Comparison of ENCODE assay signal across 31 cellular contexts in the genomic region with DNA sequence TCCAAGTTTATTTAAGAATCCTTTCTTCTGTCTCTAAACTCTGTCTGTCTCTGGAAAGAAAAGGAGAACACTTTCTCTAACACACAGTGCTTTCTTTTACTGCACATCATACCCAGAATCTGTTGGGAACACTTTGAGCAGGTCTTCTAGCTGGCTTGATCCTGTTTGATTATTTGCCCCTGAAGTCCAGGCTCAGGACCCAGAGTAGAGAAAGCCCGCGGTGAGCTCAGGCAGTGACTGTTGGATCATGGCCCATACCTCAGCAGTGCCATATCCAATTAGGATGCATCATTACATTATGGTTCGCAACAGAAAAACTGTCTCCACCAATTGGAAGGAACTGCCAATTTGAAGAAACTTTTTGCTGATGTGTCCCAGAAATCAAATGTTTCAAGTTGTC. TPM values are rescaled to one million over a fixed set of nuclear protein-coding genes. Genes with fewer than 3 reads are reported as not detected.
"Had no signal": no experiment of that assay in that cellular context is flagged by ENCODE, and none has a peak within 500 bp of the region (broad histone marks: within the 10 kb centered on the region; RNA-seq: fewer than 3 reads in every experiment).

No MANE protein-coding gene starts in this region.

- H3K36me3 Mint-ChIP-seq: naive thymus-derived CD4-positive, alpha-beta T cell; natural killer cell; stimulated activated effector memory CD8-positive, alpha-beta T cell treated with anti-CD3 and anti-CD28 coated beads, Interleukin-12 subunit alpha, Interleukin-12 subunit beta, amount 100 ng/mL, for 72 hours; stimulated activated naive B cell treated with anti-CD40 and anti-IgM and Interleukin-4, amounts not matched to agents 10 μg/mL and 1 μg/mL and 100 μg/mL, for 72 hours; type B pancreatic cell had no signal

- H3K9me3 ChIP-seq: neutrophil, pancreas, prostate gland, right lobe of liver, sigmoid colon, stomach, tibial artery, transverse colon, upper lobe of right lung, uterus had no signal

- H3K4me3 Mint-ChIP-seq: naive thymus-derived CD4-positive, alpha-beta T cell; natural killer cell; nephron; stimulated activated effector memory CD8-positive, alpha-beta T cell treated with anti-CD3 and anti-CD28 coated beads, Interleukin-12 subunit alpha, Interleukin-12 subunit beta, amount 100 ng/mL, for 72 hours; stimulated activated naive B cell treated with anti-CD40 and anti-IgM and Interleukin-4, amounts not matched to agents 10 μg/mL and 1 μg/mL and 100 μg/mL, for 72 hours; stimulated activated naive CD8-positive, alpha-beta T cell treated with anti-CD3 and anti-CD28 coated beads, Interleukin-15, Interleukin-2, amounts not matched to agents 100 ng/mL and 50 ng/mL, for 24 hours; type B pancreatic cell had no signal

- H3K4me3 ChIP-seq: pancreas, prostate gland, right lobe of liver, sigmoid colon, stomach, tibial artery, transverse colon, upper lobe of right lung, uterus had no signal

- H3K27me3 ChIP-seq: pancreas, right lobe of liver, sigmoid colon, stomach, transverse colon, upper lobe of right lung, uterus had no signal

- DNase-seq: naive thymus-derived CD4-positive, alpha-beta T cell; natural killer cell; nucleus accumbens; pancreas; right cardiac atrium; right lobe of liver; sigmoid colon; small intestine; stimulated activated CD4-positive, alpha-beta T cell treated with anti-CD3 and anti-CD28 coated beads, Interleukin-15, amount 100 ng/mL, for 24 hours; stimulated activated CD4-positive, alpha-beta T cell treated with anti-CD3 and anti-CD28 coated beads, Interleukin-2, amount 100 ng/mL, for 24 hours; stimulated activated CD4-positive, alpha-beta T cell treated with anti-CD3 and anti-CD28 coated beads, Interleukin-2, amount 100 ng/mL, for 48 hours; stimulated activated CD4-positive, alpha-beta T cell treated with anti-CD3 and anti-CD28 coated beads, Interleukin-4, amount 100 ng/mL, for 24 hours; stimulated activated naive B cell treated with anti-CD40 and anti-IgM and Interleukin-4, amounts not matched to agents 10 μg/mL and 1 μg/mL and 100 μg/mL, for 72 hours; stimulated activated naive CD4-positive, alpha-beta T cell treated with Interleukin-2 at 50 U/mL for 16 hours; stomach; tibial artery; transverse colon; upper lobe of right lung; uterus had no signal

- H3K9me3 Mint-ChIP-seq: naive thymus-derived CD4-positive, alpha-beta T cell; natural killer cell; nephron; stimulated activated effector memory CD8-positive, alpha-beta T cell treated with anti-CD3 and anti-CD28 coated beads, Interleukin-12 subunit alpha, Interleukin-12 subunit beta, amount 100 ng/mL, for 72 hours; stimulated activated naive B cell treated with anti-CD40 and anti-IgM and Interleukin-4, amounts not matched to agents 10 μg/mL and 1 μg/mL and 100 μg/mL, for 72 hours; stimulated activated naive CD8-positive, alpha-beta T cell treated with anti-CD3 and anti-CD28 coated beads, Interleukin-15, Interleukin-2, amounts not matched to agents 100 ng/mL and 50 ng/mL, for 24 hours; type B pancreatic cell had no signal

- H3K27me3 Mint-ChIP-seq: type B pancreatic cell had no signal

- H3K4me1 ChIP-seq: pancreas, prostate gland, right lobe of liver, sigmoid colon, stomach, tibial artery, upper lobe of right lung, uterus had no signal

- H3K27ac ChIP-seq: neutrophil, pancreas, prostate gland, right lobe of liver, sigmoid colon, stomach, tibial artery, transverse colon, upper lobe of right lung, uterus had no signal

- H3K36me3 ChIP-seq: neutrophil, pancreas, prostate gland, right lobe of liver, sigmoid colon, stomach, tibial artery, transverse colon, upper lobe of right lung, uterus had no signal

- H3K4me1 Mint-ChIP-seq: natural killer cell; stimulated activated effector memory CD8-positive, alpha-beta T cell treated with anti-CD3 and anti-CD28 coated beads, Interleukin-12 subunit alpha, Interleukin-12 subunit beta, amount 100 ng/mL, for 72 hours; stimulated activated naive B cell treated with anti-CD40 and anti-IgM and Interleukin-4, amounts not matched to agents 10 μg/mL and 1 μg/mL and 100 μg/mL, for 72 hours had no signal

- H3K27ac Mint-ChIP-seq: naive thymus-derived CD4-positive, alpha-beta T cell; natural killer cell; nephron; stimulated activated effector memory CD8-positive, alpha-beta T cell treated with anti-CD3 and anti-CD28 coated beads, Interleukin-12 subunit alpha, Interleukin-12 subunit beta, amount 100 ng/mL, for 72 hours; stimulated activated naive B cell treated with anti-CD40 and anti-IgM and Interleukin-4, amounts not matched to agents 10 μg/mL and 1 μg/mL and 100 μg/mL, for 72 hours; stimulated activated naive CD8-positive, alpha-beta T cell treated with anti-CD3 and anti-CD28 coated beads, Interleukin-15, Interleukin-2, amounts not matched to agents 100 ng/mL and 50 ng/mL, for 24 hours; type B pancreatic cell had no signal

- ATAC-seq: naive thymus-derived CD4-positive, alpha-beta T cell; natural killer cell; pancreas; right cardiac atrium; right lobe of liver; stimulated activated effector memory CD8-positive, alpha-beta T cell treated with anti-CD3 and anti-CD28 coated beads, Interleukin-12 subunit alpha, Interleukin-12 subunit beta, amount 100 ng/mL, for 72 hours; stimulated activated naive B cell treated with anti-CD40 and anti-IgM and Interleukin-4, amounts not matched to agents 10 μg/mL and 1 μg/mL and 100 μg/mL, for 72 hours; upper lobe of right lung had no signal

RNA-seq across cellular contexts. Expression of gene ATOH7, which starts 51.4 kb away (rescaled TPM):
- total RNA-seq: naive thymus-derived CD4-positive, alpha-beta T cell; natural killer cell; omental fat pad; osteocyte; posterior vena cava; prostate gland; right cardiac atrium; skeletal muscle tissue; stomach; subcutaneous adipose tissue; upper lobe of right lung; urinary bladder; uterus had no signal
- polyA plus RNA-seq: naive thymus-derived CD4-positive, alpha-beta T cell had no signal
